9 cellular contexts compared by ENCODE assay signal in genomic region chr9:93143830-93144530, GRCh38. TPM values are rescaled to one million over a fixed set of nuclear protein-coding genes. Genes with fewer than 3 reads are reported as not detected.
DNase-seq lines count a peak whose midpoint lies in the region; ATAC-seq and TF ChIP-seq lines count a peak whose summit lies in the region.
"Had no signal": no experiment of that assay in that cellular context is flagged by ENCODE, and none has a peak within 500 bp of the region (broad histone marks: within the 10 kb centered on the region; RNA-seq: fewer than 3 reads in every experiment).

No MANE protein-coding gene starts in this region.

- H3K9me3 Mint-ChIP-seq in CD4-positive, alpha-beta memory T cell = peaks cover 0 to 5% (median 4%) of the 10 kb centered on the region in 8 donors
- peaks cover 11 to 20% of the 10 kb centered on the region in 2 donors for H3K9me3 Mint-ChIP-seq in activated naive CD4-positive, alpha-beta T cell treated with anti-CD3 and anti-CD28 coated beads, Interleukin-2, amount 50 U/mL, for 72 hours
- H3K9me3 Mint-ChIP-seq in HFFc6 = no peaks in the 10 kb centered on the region; the same call in 1 of the 2 replicates

- no peaks in the 10 kb centered on the region for H3K27me3 ChIP-seq in CD4-positive, alpha-beta memory T cell (ENCODE audit: insufficient read depth, low read length)

- peak; percentile 77 to 84 (median 83) for DNase-seq in CD4-positive, alpha-beta memory T cell
- DNase-seq in RWPE1 (ENCODE audit: low spot score) (no peak), left kidney (ENCODE audit: low read depth, low spot score) (peak; percentile 54), ureter (ENCODE audit: low spot score) (peak; percentile 60), HFFc6 (no peak)
- no peak for DNase-seq in activated naive CD4-positive, alpha-beta T cell treated with anti-CD3 and anti-CD28 coated beads, Interleukin-2, amount 50 U/mL, for 72 hours (ENCODE audit: low spot score in 2 of 2)

- POLR2A ChIA-PET in CD4-positive, alpha-beta memory T cell (lab: Charles Lee; ENCODE audit: partially characterized antibody) = interaction anchor here (0.6 to 4.5 kb wide), 18 partner anchors 10 to 474 kb away, joined by 3 to 58 read pairs (median 4); partner anchors contain the start of genes CARD19, IPPK and NINJ1
- POLR2A ChIA-PET in RWPE1 (lab: Yijun Ruan, JAX; ENCODE audit: low non-redundant PET) = no interaction called here

- H3K36me3 ChIP-seq in CD4-positive, alpha-beta memory T cell (ENCODE audit: insufficient read depth, low read length) = no peaks in the 10 kb centered on the region
- H3K36me3 ChIP-seq: neutrophil had no signal

- CTCF ChIA-PET in CD4-positive, alpha-beta memory T cell (lab: Charles Lee; ENCODE audit: partially characterized antibody) = interaction anchor here (1.4 to 1.9 kb wide), 4 partner anchors 10 to 46 kb away, joined by 3 to 9 read pairs (median 6); partner anchors contain the start of gene NINJ1
- CTCF ChIA-PET in RWPE1 (lab: Yijun Ruan, JAX) = interaction anchor here (0.5 to 0.7 kb wide), 5 partner anchors 10 to 486 kb away, joined by 3 to 4 read pairs (median 3); no protein-coding TSS in a partner anchor

- H3K4me1 Mint-ChIP-seq in CD4-positive, alpha-beta memory T cell = peaks cover 30 to 65% (median 45%) of the 10 kb centered on the region in 4 donors
- no peaks in the 10 kb centered on the region for H3K4me1 Mint-ChIP-seq in HFFc6 (ENCODE audit: low read depth)

- H3K27ac ChIP-seq in CD4-positive, alpha-beta memory T cell (ENCODE audit: low read depth, low read length) = peak overlapping the region; percentile 75
- H3K27ac ChIP-seq in RWPE1 = peak overlapping the region; percentile 85
- H3K27ac ChIP-seq: neutrophil had no signal

- TF ChIP-seq CTCF in RWPE1 (conservative IDR thresholded peaks at IDR 0.05; ENCODE audit: low read depth) (no peak), HFFc6 (IDR thresholded peaks at IDR 0.05) (no peak)

- peaks cover 51% of the 10 kb centered on the region for H3K4me1 ChIP-seq in CD4-positive, alpha-beta memory T cell (ENCODE audit: insufficient read depth, low read length)

- peak overlapping the region in 7 of 8 donors; percentile 59 to 89 (median 71) for H3K4me3 Mint-ChIP-seq in CD4-positive, alpha-beta memory T cell
- no peak overlapping the region for H3K4me3 Mint-ChIP-seq in HFFc6

- H3K36me3 Mint-ChIP-seq in CD4-positive, alpha-beta memory T cell = no peaks in the 10 kb centered on the region
- H3K36me3 Mint-ChIP-seq in activated naive CD4-positive, alpha-beta T cell treated with anti-CD3 and anti-CD28 coated beads, Interleukin-2, amount 50 U/mL, for 72 hours = peaks cover 24 to 33% of the 10 kb centered on the region in 2 donors
- H3K36me3 Mint-ChIP-seq in HFFc6 (ENCODE audit: low read depth) = 0 out of 2 replicates have a peak, but pooled peaks cover 4% of the 10 kb centered on the region

- H3K27me3 Mint-ChIP-seq in CD4-positive, alpha-beta memory T cell = no peaks in the 10 kb centered on the region
- peaks cover 7% of the 10 kb centered on the region for H3K27me3 Mint-ChIP-seq in HFFc6 (ENCODE audit: insufficient read depth)

- intact Hi-C loops in CD4-positive, alpha-beta memory T cell (cut with micrococcal nuclease) = loop anchor here (1.0 kb wide), 1 partner anchor 10 kb away; the partner anchor contains the start of gene NINJ1

- peak; percentile 16 to 35 for ATAC-seq in activated naive CD4-positive, alpha-beta T cell treated with anti-CD3 and anti-CD28 coated beads, Interleukin-2, amount 50 U/mL, for 72 hours
- ATAC-seq in HG03457 (IDR thresholded peaks at IDR 0.05; ENCODE audit: unreplicated experiment) (no peak), GM21825 (IDR thresholded peaks at IDR 0.05; ENCODE audit: unreplicated experiment) (no peak)

- no peaks in the 10 kb centered on the region for H3K9me3 ChIP-seq in CD4-positive, alpha-beta memory T cell (ENCODE audit: control insufficient read depth in 1 of 2, low read length in 2 of 2)
- H3K9me3 ChIP-seq: neutrophil had no signal

- H3K4me3 ChIP-seq in CD4-positive, alpha-beta memory T cell (ENCODE audit: low read length in 2 of 2) = no peak overlapping the region

- H3K27ac Mint-ChIP-seq in CD4-positive, alpha-beta memory T cell = peak overlapping the region; percentile 94 to 98 (median 97)
- peak overlapping the region; percentile 84 to 91 for H3K27ac Mint-ChIP-seq in activated naive CD4-positive, alpha-beta T cell treated with anti-CD3 and anti-CD28 coated beads, Interleukin-2, amount 50 U/mL, for 72 hours
- H3K27ac Mint-ChIP-seq in HFFc6 = no peak overlapping the region

RNA-seq across cellular contexts. Expression of gene NINJ1, which starts 9.9 kb away (rescaled TPM):
- total RNA-seq in CD4-positive, alpha-beta memory T cell = 10 to 100 TPM; 31.1 to 31.3 TPM
- 10 to 100 TPM; 75.7 to 92.4 TPM for polyA plus RNA-seq in CD4-positive, alpha-beta memory T cell
- total RNA-seq in activated naive CD4-positive, alpha-beta T cell treated with anti-CD3 and anti-CD28 coated beads, Interleukin-2, amount 50 U/mL, for 72 hours = 10 to 100 TPM; 81.0 to 84.8 TPM
- total RNA-seq in ureter = 32.1 TPM
- 10 to 100 TPM; 23.2 to 28.0 (median 25.6) TPM for total RNA-seq in HFFc6 (2021; fragmentation: NEBNext Ultra II Directional; extraction: Animal tissue kit (Norgen Biotek cat#: 25700))

RNA-seq across cellular contexts. Expression of gene WNK2, which starts 40.0 kb away (rescaled TPM):
- under 1 TPM in 1 of 2 experiments, not detected in 1; 0.26 TPM for total RNA-seq in CD4-positive, alpha-beta memory T cell
- polyA plus RNA-seq in CD4-positive, alpha-beta memory T cell = not detected
- total RNA-seq in activated naive CD4-positive, alpha-beta T cell treated with anti-CD3 and anti-CD28 coated beads, Interleukin-2, amount 50 U/mL, for 72 hours = 1 to 10 TPM; 2.6 to 3.8 TPM
- total RNA-seq in ureter = 40.0 TPM
- total RNA-seq in HFFc6 (2021; fragmentation: NEBNext Ultra II Directional; extraction: Animal tissue kit (Norgen Biotek cat#: 25700)) = not detected

RNA-seq across cellular contexts. Expression of gene CARD19, which starts 48.0 kb away (rescaled TPM):
- total RNA-seq in CD4-positive, alpha-beta memory T cell = 10 to 100 TPM; 57.8 to 64.2 TPM
- 10 to 100 TPM; 65.6 to 88.7 TPM for polyA plus RNA-seq in CD4-positive, alpha-beta memory T cell
- total RNA-seq in activated naive CD4-positive, alpha-beta T cell treated with anti-CD3 and anti-CD28 coated beads, Interleukin-2, amount 50 U/mL, for 72 hours = 10 to 100 TPM; 58.1 to 82.6 TPM
- 31.3 TPM for total RNA-seq in ureter
- total RNA-seq in HFFc6 (2021; fragmentation: NEBNext Ultra II Directional; extraction: Animal tissue kit (Norgen Biotek cat#: 25700)) = 10 to 100 TPM; 35.3 to 40.6 (median 37.9) TPM

Comparison
In these comparisons a context has a peak if more than half of its experiments do, and no peak if none do; other contexts are left out.
1. DNase-seq: peak in CD4-positive, alpha-beta memory T cell (5 of 5), left kidney (single experiment) and ureter (single experiment); none in RWPE1 (single experiment), activated naive CD4-positive, alpha-beta T cell treated with anti-CD3 and anti-CD28 coated beads, Interleukin-2, amount 50 U/mL, for 72 hours (0 of 2) and HFFc6 (single experiment).
2. ATAC-seq: peak in activated naive CD4-positive, alpha-beta T cell treated with anti-CD3 and anti-CD28 coated beads, Interleukin-2, amount 50 U/mL, for 72 hours (2 of 2); none in HG03457 (single experiment) and GM21825 (single experiment).